8 cellular contexts compared by ENCODE assay signal in the genomic region with DNA sequence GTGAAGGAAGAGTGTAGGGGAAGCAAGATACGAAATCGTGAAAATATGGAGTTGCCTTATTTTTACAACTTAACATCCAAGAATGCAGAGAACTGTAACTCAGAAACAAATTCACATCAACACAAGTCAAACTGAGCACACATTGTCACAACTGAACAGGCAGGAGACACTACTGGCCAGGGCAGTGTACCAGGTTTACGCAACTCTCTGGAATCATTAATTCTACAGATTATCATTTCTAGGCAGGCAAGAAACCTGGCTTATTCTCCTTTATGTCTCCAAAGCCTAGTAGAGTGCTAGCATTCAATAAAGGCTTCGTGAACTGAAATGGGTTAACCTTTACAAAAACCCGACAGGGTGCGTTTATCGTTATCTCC. TPM values are rescaled to one million over a fixed set of nuclear protein-coding genes. Genes with fewer than 3 reads are reported as not detected.
DNase-seq lines count a peak whose midpoint lies in the region; ATAC-seq and TF ChIP-seq lines count a peak whose summit lies in the region.

No MANE protein-coding gene starts in this region.

- H3K9me3 ChIP-seq in left ventricle myocardium inferior (replicated peaks) = no peaks in the 10 kb centered on the region
- no peaks in the 10 kb centered on the region for H3K9me3 ChIP-seq in sigmoid colon

- POLR2A ChIA-PET in activated CD4-positive, alpha-beta memory T cell treated with anti-CD3 and anti-CD28 coated beads, Interleukin-2, amount 10 ng/mL, durations not matched to agents 7 days and 5 days (lab: Charles Lee) = interaction anchor here (1.0 to 2.0 kb wide), 6 partner anchors 10 to 164 kb away, joined by 3 to 11 read pairs (median 4); no protein-coding TSS in a partner anchor

- WGBS in sigmoid colon, 2 donors = 3 to 6% methylated on average over 7 of the region's 7 CpGs

- H3K27me3 ChIP-seq in left ventricle myocardium inferior (ENCODE audit: low read depth) (no peaks in the 10 kb centered on the region), sigmoid colon (no peaks in the 10 kb centered on the region)

- H3K27ac ChIP-seq in left ventricle myocardium inferior (replicated peaks) = peak overlapping the region; percentile 98
- peak overlapping the region; percentile 93 to 97 (median 94) for H3K27ac ChIP-seq in sigmoid colon

- H3K36me3 Mint-ChIP-seq in activated CD4-positive, alpha-beta memory T cell treated with anti-CD3 and anti-CD28 coated beads, Interleukin-2, amount 10 ng/mL, durations not matched to agents 7 days and 5 days (ENCODE audit: low read depth) = peaks cover 25% of the 10 kb centered on the region

- DNase-seq in SIG-M5 treated with dmso at 0.1 percent for 504 hours (lab: John Stamatoyannopoulos, UW; ENCODE audit: unreplicated experiment) = peak; percentile 22
- no peak for DNase-seq in SIG-M5 (lab: John Stamatoyannopoulos, UW)
- no peak for DNase-seq in activated CD4-positive, alpha-beta memory T cell treated with anti-CD3 and anti-CD28 coated beads, Interleukin-2, amount 10 ng/mL, durations not matched to agents 7 days and 5 days
- no peak for DNase-seq in left ventricle myocardium inferior
- no peak for DNase-seq in sigmoid colon
- DNase-seq in amniotic stem cell (lab: John Stamatoyannopoulos, UW) = no peak
- DNase-seq in epidermal melanocyte (ENCODE audit: insufficient read length, low spot score) = no peak

- H3K27ac Mint-ChIP-seq in activated CD4-positive, alpha-beta memory T cell treated with anti-CD3 and anti-CD28 coated beads, Interleukin-2, amount 10 ng/mL, durations not matched to agents 7 days and 5 days = peak overlapping the region; percentile 68

- H3K4me1 Mint-ChIP-seq in activated CD4-positive, alpha-beta memory T cell treated with anti-CD3 and anti-CD28 coated beads, Interleukin-2, amount 10 ng/mL, durations not matched to agents 7 days and 5 days = peaks cover 60% of the 10 kb centered on the region

- no peak for TF ChIP-seq POLR2A in sigmoid colon (IDR thresholded peaks at IDR 0.05)

- CTCF ChIA-PET in activated CD4-positive, alpha-beta memory T cell treated with anti-CD3 and anti-CD28 coated beads, Interleukin-2, amount 10 ng/mL, durations not matched to agents 7 days and 5 days (lab: Charles Lee) = interaction anchor here (0.6 to 1.5 kb wide), 2 partner anchors 20 to 161 kb away, joined by 3 read pairs; no protein-coding TSS in a partner anchor

- H3K36me3 ChIP-seq in left ventricle myocardium inferior = peaks cover 40% of the 10 kb centered on the region
- peaks cover 0 to 43% (median 23%) of the 10 kb centered on the region in 4 donors for H3K36me3 ChIP-seq in sigmoid colon

- peak overlapping the region; percentile 87 for H3K4me3 Mint-ChIP-seq in activated CD4-positive, alpha-beta memory T cell treated with anti-CD3 and anti-CD28 coated beads, Interleukin-2, amount 10 ng/mL, durations not matched to agents 7 days and 5 days

- no peak for ATAC-seq in HG03025 (IDR thresholded peaks at IDR 0.05; ENCODE audit: low FRiP score, unreplicated experiment)

- no peak for TF ChIP-seq EP300 in sigmoid colon (IDR thresholded peaks at IDR 0.05)

- intact Hi-C loops in left ventricle myocardium inferior (cut with micrococcal nuclease) (no loop called here), sigmoid colon (cut with DNase I) (loop anchor here (1.0 to 10.0 kb wide), 5 partner anchors 163 to 943 kb away; a partner anchor contains a TSS)

- H3K4me1 ChIP-seq in left ventricle myocardium inferior (peaks cover 76% of the 10 kb centered on the region), sigmoid colon (peaks cover 0 to 60% (median 48%) of the 10 kb centered on the region in 4 donors)

- H3K9me3 Mint-ChIP-seq in activated CD4-positive, alpha-beta memory T cell treated with anti-CD3 and anti-CD28 coated beads, Interleukin-2, amount 10 ng/mL, durations not matched to agents 7 days and 5 days = no peaks in the 10 kb centered on the region

- TF ChIP-seq CTCF in left ventricle myocardium inferior (IDR thresholded peaks at IDR 0.05; ENCODE audit: borderline replicate concordance) = no peak
- TF ChIP-seq CTCF in sigmoid colon (IDR thresholded peaks at IDR 0.05) = no peak

- H3K27me3 Mint-ChIP-seq in activated CD4-positive, alpha-beta memory T cell treated with anti-CD3 and anti-CD28 coated beads, Interleukin-2, amount 10 ng/mL, durations not matched to agents 7 days and 5 days = no peaks in the 10 kb centered on the region

- H3K4me3 ChIP-seq in left ventricle myocardium inferior (peak overlapping the region; percentile 99), sigmoid colon (peak overlapping the region; percentile 56 to 95 (median 93))

RNA-seq across cellular contexts. Expression of a gene that starts 0.6 kb away (rescaled TPM):
- total RNA-seq in activated CD4-positive, alpha-beta memory T cell treated with anti-CD3 and anti-CD28 coated beads, Interleukin-2, amount 10 ng/mL, durations not matched to agents 7 days and 5 days = 10 to 100 TPM; 26.3 TPM
- total RNA-seq in left ventricle myocardium inferior = 33.3 TPM
- total RNA-seq in sigmoid colon = 10 to 100 TPM; 35.5 to 53.8 (median 43.4) TPM
- polyA plus RNA-seq in sigmoid colon = 10 to 100 TPM; 28.3 to 44.4 (median 38.8) TPM

RNA-seq across cellular contexts. Expression of a gene that starts 0.7 kb away (rescaled TPM):
- total RNA-seq in activated CD4-positive, alpha-beta memory T cell treated with anti-CD3 and anti-CD28 coated beads, Interleukin-2, amount 10 ng/mL, durations not matched to agents 7 days and 5 days = 10 to 100 TPM; 32.7 to 32.8 TPM
- total RNA-seq in left ventricle myocardium inferior (32.0 TPM), sigmoid colon (10 to 100 TPM; 39.4 to 61.0 (median 52.7) TPM)
- 10 to 100 TPM; 12.5 to 29.0 (median 19.8) TPM for polyA plus RNA-seq in sigmoid colon
